Comparison of ENCODE assay signal across 20 cellular contexts in genomic region chr11:127994736-127995135, GRCh38.
DNase-seq lines count a peak whose midpoint lies in the region; ATAC-seq and TF ChIP-seq lines count a peak whose summit lies in the region.
"Had no signal": no experiment of that assay in that cellular context is flagged by ENCODE, and none has a peak within 500 bp of the region (broad histone marks: within the 10 kb centered on the region; RNA-seq: fewer than 3 reads in every experiment).

No MANE protein-coding gene starts in this region.

- H3K4me1 ChIP-seq in body of pancreas (no peaks in the 10 kb centered on the region), upper lobe of right lung (no peaks in the 10 kb centered on the region)
- H3K4me1 ChIP-seq: HAP-1, neural progenitor cell, vagina had no signal

- H3K36me3 ChIP-seq in brain microvascular endothelial cell (replicated peaks) = no peaks in the 10 kb centered on the region
- no peaks in the 10 kb centered on the region for H3K36me3 ChIP-seq in body of pancreas (replicated peaks in 1 of 2; ENCODE audit: insufficient read depth in 1 of 2, low read depth in 2 of 2)
- no peaks in the 10 kb centered on the region for H3K36me3 ChIP-seq in upper lobe of right lung
- H3K36me3 ChIP-seq: HAP-1, neural progenitor cell, vagina had no signal

- intact Hi-C loops in body of pancreas (cut with DNase I) = no loop called here
- intact Hi-C loops in upper lobe of right lung (cut with DNase I) = no loop called here

- in situ Hi-C loops in brain microvascular endothelial cell (cut with HindIII; ENCODE audit: low pct_ligation_motif_present, low sequenced_read_pairs) = no loop called here

- H3K27ac ChIP-seq in brain microvascular endothelial cell = no peak overlapping the region
- no peak overlapping the region for H3K27ac ChIP-seq in body of pancreas
- no peak overlapping the region for H3K27ac ChIP-seq in upper lobe of right lung
- H3K27ac ChIP-seq: KMS-11, neural progenitor cell, vagina had no signal

- DNase-seq in AG04449 (ENCODE audit: low read depth, low spot score) (peak; percentile 40), HS-5 (ENCODE audit: low read depth) (peak; percentile 53), brain microvascular endothelial cell (peak; percentile 16), kidney glomerular epithelial cell (lab: John Stamatoyannopoulos, UW) (peak; percentile 65), NCI-H1436 treated with DMSO at 0.1 percent for 48 hours (lab: John Stamatoyannopoulos, UW) (no peak), body of pancreas (no peak), foreskin melanocyte (no peak), upper lobe of right lung (no peak)
- DNase-seq: activated CD4-positive, CD25-positive, alpha-beta regulatory T cell treated with anti-CD3 and anti-CD28 coated beads, Interleukin-2, amount 50 U/mL, for 72 hours; activated CD8-positive, alpha-beta memory T cell treated with anti-CD3 and anti-CD28 coated beads, Interleukin-2, amount 50 U/mL, for 48 hours; NCI-H187 treated with DMSO at 0.1 percent for 48 hours; T-helper 17 cell had no signal

- CTCF ChIA-PET in AG04449 (lab: Yijun Ruan, JAX) = no interaction called here

- no peak for TF ChIP-seq CTCF in AG04449 (IDR thresholded peaks at IDR 0.05; ENCODE audit: insufficient read depth, low read length, missing control alignments)
- no peak for TF ChIP-seq CTCF in brain microvascular endothelial cell (IDR thresholded peaks at IDR 0.05; ENCODE audit: low read depth, low read length, missing control alignments)
- no peak for TF ChIP-seq CTCF in body of pancreas (IDR thresholded peaks at IDR 0.05)
- no peak for TF ChIP-seq CTCF in upper lobe of right lung (IDR thresholded peaks at IDR 0.05)

- H3K27me3 ChIP-seq in brain microvascular endothelial cell (replicated peaks) = no peaks in the 10 kb centered on the region
- peaks cover 0 to 3% of the 10 kb centered on the region in 2 donors for H3K27me3 ChIP-seq in body of pancreas
- H3K27me3 ChIP-seq in upper lobe of right lung = no peaks in the 10 kb centered on the region
- H3K27me3 ChIP-seq: neural progenitor cell, vagina had no signal

- no peak for TF ChIP-seq POLR2A in body of pancreas (IDR thresholded peaks at IDR 0.05)

- H3K4me3 ChIP-seq in AG04449 (ENCODE audit: low read depth, low read length) (no peak overlapping the region), brain microvascular endothelial cell (ENCODE audit: low read depth, low read length) (no peak overlapping the region), body of pancreas (no peak overlapping the region), upper lobe of right lung (no peak overlapping the region)
- H3K4me3 ChIP-seq: HAP-1, lung, neural progenitor cell, vagina had no signal

- WGBS in body of pancreas, 2 donors = 43 to 55% methylated on average over 4 of the region's 4 CpGs

- no peaks in the 10 kb centered on the region for H3K9me3 ChIP-seq in body of pancreas
- no peaks in the 10 kb centered on the region for H3K9me3 ChIP-seq in upper lobe of right lung
- H3K9me3 ChIP-seq: HAP-1, vagina had no signal

- POLR2A ChIA-PET in AG04449 (lab: Yijun Ruan, JAX) = no interaction called here

- ATAC-seq in body of pancreas = no peak
- ATAC-seq in upper lobe of right lung = no peak
- ATAC-seq: activated naive CD4-positive, alpha-beta T cell treated with anti-CD3 and anti-CD28 coated beads, Interleukin-2, amount 50 U/mL, for 72 hours; sciatic nerve; stimulated activated memory B cell treated with anti-CD40 and anti-IgM and Interleukin-4, amounts not matched to agents 10 μg/mL and 1 μg/mL and 100 μg/mL, for 72 hours; T-helper 17 cell had no signal

Comparison
In these comparisons a context has a peak if more than half of its experiments do, and no peak if none do; other contexts are left out.
1. DNase-seq: peak in AG04449 (single experiment), HS-5 (single experiment), brain microvascular endothelial cell (single experiment) and kidney glomerular epithelial cell (single experiment); none in NCI-H1436 treated with DMSO at 0.1 percent for 48 hours (single experiment), body of pancreas (0 of 4), foreskin melanocyte (single experiment) and upper lobe of right lung (single experiment).